15 cellular contexts compared by ENCODE assay signal in the genomic region with DNA sequence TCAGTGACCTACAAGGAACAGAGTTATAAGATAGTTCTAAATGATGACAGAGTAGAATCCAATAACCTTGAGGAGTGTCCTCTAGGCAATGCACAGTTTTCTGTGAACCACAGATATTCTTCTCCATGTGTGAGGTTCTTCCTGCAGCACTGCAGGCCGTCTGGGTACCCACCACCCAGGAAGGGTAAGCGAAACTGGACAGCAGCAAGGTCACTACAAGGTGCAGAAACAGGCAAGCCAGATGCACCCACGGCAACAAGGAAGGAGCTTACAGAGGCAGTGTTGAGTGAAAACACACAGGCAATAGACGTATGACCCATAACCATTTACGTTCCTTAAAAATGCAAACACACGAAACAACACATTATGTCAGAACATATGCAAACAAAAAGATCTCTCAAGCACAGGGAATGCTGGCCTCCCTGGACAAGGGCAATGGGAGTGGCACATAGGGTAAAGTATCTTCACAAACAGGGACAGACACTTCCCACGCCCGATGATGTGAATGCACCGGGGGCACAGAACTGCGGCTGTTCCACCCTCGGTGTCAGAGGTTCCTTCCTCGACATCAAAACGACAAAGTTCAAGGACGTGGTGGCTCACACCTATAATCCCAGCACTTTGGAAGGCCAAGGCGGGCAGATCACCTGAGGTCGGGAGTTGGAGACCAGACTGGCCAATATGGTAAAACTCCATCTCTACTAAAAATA.
A peak's percentile ranks its signal among the peaks of the same experiment; 100 is the strongest.
DNase-seq lines count a peak whose midpoint lies in the region; ATAC-seq and TF ChIP-seq lines count a peak whose summit lies in the region.
"Had no signal": no experiment of that assay in that cellular context is flagged by ENCODE, and none has a peak within 500 bp of the region (broad histone marks: within the 10 kb centered on the region; RNA-seq: fewer than 3 reads in every experiment).

No MANE protein-coding gene starts in this region.

- H3K4me1 Mint-ChIP-seq in activated naive CD8-positive, alpha-beta T cell treated with anti-CD3 and anti-CD28 coated beads, Interleukin-2, amount 10 ng/mL, durations not matched to agents 7 days and 5 days, result peaks cover 5% of the 10 kb centered on the region
- peaks cover 9% of the 10 kb centered on the region for H3K4me1 Mint-ChIP-seq in activated naive CD8-positive, alpha-beta T cell treated with anti-CD3 and anti-CD28 coated beads, Interleukin-2, amount 50 U/mL, for 24 hours
- peaks cover 2% of the 10 kb centered on the region for H3K4me1 Mint-ChIP-seq in endodermal cell
- peaks cover 11% of the 10 kb centered on the region for H3K4me1 Mint-ChIP-seq in CD4-positive, alpha-beta T cell (ENCODE audit: low read depth)

- H3K36me3 ChIP-seq in endodermal cell (ENCODE audit: control insufficient read depth, insufficient read depth, low read length) (no peaks in the 10 kb centered on the region), lower lobe of right lung (no peaks in the 10 kb centered on the region), suprapubic skin (no peaks in the 10 kb centered on the region)

- no peak for TF ChIP-seq POLR2A in suprapubic skin (IDR thresholded peaks at IDR 0.05)

- no peaks in the 10 kb centered on the region for H3K27me3 Mint-ChIP-seq in activated naive CD8-positive, alpha-beta T cell treated with anti-CD3 and anti-CD28 coated beads, Interleukin-2, amount 10 ng/mL, durations not matched to agents 7 days and 5 days
- no peaks in the 10 kb centered on the region for H3K27me3 Mint-ChIP-seq in activated naive CD8-positive, alpha-beta T cell treated with anti-CD3 and anti-CD28 coated beads, Interleukin-2, amount 50 U/mL, for 24 hours
- H3K27me3 Mint-ChIP-seq in endodermal cell (ENCODE audit: insufficient read depth), result no peaks in the 10 kb centered on the region
- H3K27me3 Mint-ChIP-seq in CD4-positive, alpha-beta T cell, result no peaks in the 10 kb centered on the region

- TF ChIP-seq EP300 in suprapubic skin (IDR thresholded peaks at IDR 0.05), result no peak

- no peak overlapping the region for H3K27ac Mint-ChIP-seq in activated naive CD8-positive, alpha-beta T cell treated with anti-CD3 and anti-CD28 coated beads, Interleukin-2, amount 10 ng/mL, durations not matched to agents 7 days and 5 days
- no peak overlapping the region for H3K27ac Mint-ChIP-seq in activated naive CD8-positive, alpha-beta T cell treated with anti-CD3 and anti-CD28 coated beads, Interleukin-2, amount 50 U/mL, for 24 hours
- no peak overlapping the region for H3K27ac Mint-ChIP-seq in endodermal cell
- H3K27ac Mint-ChIP-seq in CD4-positive, alpha-beta T cell, result no peak overlapping the region
- H3K27ac Mint-ChIP-seq: CD8-positive, alpha-beta T cell had no signal

- H3K27me3 ChIP-seq in endodermal cell (ENCODE audit: control insufficient read depth, insufficient read depth, low read length, poor library complexity, severe bottlenecking) (no peaks in the 10 kb centered on the region), lower lobe of right lung (ENCODE audit: low read depth) (no peaks in the 10 kb centered on the region), suprapubic skin (no peaks in the 10 kb centered on the region)
- H3K27me3 ChIP-seq in CD4-positive, alpha-beta T cell (ENCODE audit: control insufficient read depth, insufficient read depth, low read length), result no peaks in the 10 kb centered on the region

- CTCF ChIA-PET in CD4-positive, alpha-beta T cell (lab: Charles Lee), result no interaction called here

- intact Hi-C loops in lower lobe of right lung (cut with DNase I), result no loop called here
- intact Hi-C loops in CD4-positive, alpha-beta T cell (cut with DNase I, micrococcal nuclease), result no loop called here

- peak; percentile 21 for DNase-seq in activated naive CD8-positive, alpha-beta T cell treated with anti-CD3 and anti-CD28 coated beads, Interleukin-2, amount 10 ng/mL, durations not matched to agents 7 days and 5 days
- DNase-seq in activated naive CD8-positive, alpha-beta T cell treated with anti-CD3 and anti-CD28 coated beads, Interleukin-2, amount 50 U/mL, for 24 hours, result no peak
- DNase-seq in endodermal cell (peak; percentile 1), lower lobe of right lung (peak; percentile 7), suprapubic skin (ENCODE audit: low spot score in 2 of 2) (peak; percentile 16 to 54), NAMALWA (ENCODE audit: low spot score) (no peak)
- no peak for DNase-seq in CD4-positive, alpha-beta T cell
- DNase-seq: CD8-positive, alpha-beta T cell; DMS79 treated with DMSO at 0.1 percent for 48 hours; GDM1; NCI-H1436 treated with DMSO at 0.1 percent for 48 hours; NCI-H2081 treated with DMSO at 0.1 percent for 48 hours; NCI-H2227 treated with DMSO at 0.1 percent for 48 hours; RPMI8226 had no signal

- H3K9me3 Mint-ChIP-seq in activated naive CD8-positive, alpha-beta T cell treated with anti-CD3 and anti-CD28 coated beads, Interleukin-2, amount 10 ng/mL, durations not matched to agents 7 days and 5 days, result no peaks in the 10 kb centered on the region
- no peaks in the 10 kb centered on the region for H3K9me3 Mint-ChIP-seq in activated naive CD8-positive, alpha-beta T cell treated with anti-CD3 and anti-CD28 coated beads, Interleukin-2, amount 50 U/mL, for 24 hours
- no peaks in the 10 kb centered on the region for H3K9me3 Mint-ChIP-seq in endodermal cell
- H3K9me3 Mint-ChIP-seq in CD4-positive, alpha-beta T cell, result no peaks in the 10 kb centered on the region
- H3K9me3 Mint-ChIP-seq: CD8-positive, alpha-beta T cell had no signal

- H3K9me3 ChIP-seq in endodermal cell (ENCODE audit: control insufficient read depth, low read length) (no peaks in the 10 kb centered on the region), lower lobe of right lung (no peaks in the 10 kb centered on the region), suprapubic skin (no peaks in the 10 kb centered on the region)
- no peaks in the 10 kb centered on the region for H3K9me3 ChIP-seq in CD4-positive, alpha-beta T cell (ENCODE audit: control insufficient read depth, low read length)

- H3K9ac ChIP-seq in endodermal cell (ENCODE audit: extremely low read depth, low read length, poor library complexity, severe bottlenecking), result no peak overlapping the region

- no peak for ATAC-seq in activated naive CD8-positive, alpha-beta T cell treated with anti-CD3 and anti-CD28 coated beads, Interleukin-2, amount 10 ng/mL, durations not matched to agents 7 days and 5 days (ENCODE audit: low read depth)
- ATAC-seq in activated naive CD8-positive, alpha-beta T cell treated with anti-CD3 and anti-CD28 coated beads, Interleukin-2, amount 50 U/mL, for 24 hours, result no peak
- ATAC-seq in lower lobe of right lung, result no peak
- no peak for ATAC-seq in CD4-positive, alpha-beta T cell (ENCODE audit: poor library complexity)
- no peak for ATAC-seq in HG02588 (IDR thresholded peaks at IDR 0.05; ENCODE audit: unreplicated experiment)
- ATAC-seq: CD8-positive, alpha-beta T cell had no signal

- H3K27ac ChIP-seq in endodermal cell (ENCODE audit: low read depth, low read length), result no peak overlapping the region
- no peak overlapping the region for H3K27ac ChIP-seq in lower lobe of right lung
- no peak overlapping the region for H3K27ac ChIP-seq in suprapubic skin
- H3K27ac ChIP-seq in CD4-positive, alpha-beta T cell (ENCODE audit: low read depth, low read length), result no peak overlapping the region

- H3K4me3 ChIP-seq in endodermal cell (ENCODE audit: low read length) (no peak overlapping the region), lower lobe of right lung (no peak overlapping the region), suprapubic skin (no peak overlapping the region)

- no peak for TF ChIP-seq CTCF in endodermal cell (conservative IDR thresholded peaks at IDR 0.05)
- no peak for TF ChIP-seq CTCF in lower lobe of right lung (IDR thresholded peaks at IDR 0.05)
- no peak for TF ChIP-seq CTCF in suprapubic skin (IDR thresholded peaks at IDR 0.05)
- no peak for TF ChIP-seq CTCF in CD4-positive, alpha-beta T cell (IDR thresholded peaks at IDR 0.05)

- no peaks in the 10 kb centered on the region for H3K36me3 Mint-ChIP-seq in activated naive CD8-positive, alpha-beta T cell treated with anti-CD3 and anti-CD28 coated beads, Interleukin-2, amount 10 ng/mL, durations not matched to agents 7 days and 5 days
- no peaks in the 10 kb centered on the region for H3K36me3 Mint-ChIP-seq in activated naive CD8-positive, alpha-beta T cell treated with anti-CD3 and anti-CD28 coated beads, Interleukin-2, amount 50 U/mL, for 24 hours (ENCODE audit: low read depth)
- H3K36me3 Mint-ChIP-seq in endodermal cell (ENCODE audit: low read depth), result no peaks in the 10 kb centered on the region
- no peaks in the 10 kb centered on the region for H3K36me3 Mint-ChIP-seq in CD4-positive, alpha-beta T cell (ENCODE audit: low read depth)
- H3K36me3 Mint-ChIP-seq: CD8-positive, alpha-beta T cell had no signal

- no peaks in the 10 kb centered on the region for H3K4me1 ChIP-seq in endodermal cell (ENCODE audit: control insufficient read depth, insufficient read depth, low read length)
- no peaks in the 10 kb centered on the region for H3K4me1 ChIP-seq in lower lobe of right lung
- no peaks in the 10 kb centered on the region for H3K4me1 ChIP-seq in suprapubic skin

- no peak overlapping the region for H3K4me3 Mint-ChIP-seq in activated naive CD8-positive, alpha-beta T cell treated with anti-CD3 and anti-CD28 coated beads, Interleukin-2, amount 10 ng/mL, durations not matched to agents 7 days and 5 days
- H3K4me3 Mint-ChIP-seq in activated naive CD8-positive, alpha-beta T cell treated with anti-CD3 and anti-CD28 coated beads, Interleukin-2, amount 50 U/mL, for 24 hours, result no peak overlapping the region
- no peak overlapping the region for H3K4me3 Mint-ChIP-seq in endodermal cell
- H3K4me3 Mint-ChIP-seq in CD4-positive, alpha-beta T cell, result no peak overlapping the region
- H3K4me3 Mint-ChIP-seq: CD8-positive, alpha-beta T cell had no signal

- 93 to 94% methylated on average over 7 to 16 of the region's 16 CpGs for WGBS in endodermal cell (ENCODE audit: insufficient coverage in 1 of 2, insufficient read length in 1 of 2), 2 experiments
- 91% methylated on average over 16 of the region's 16 CpGs for WGBS in suprapubic skin

- POLR2A ChIA-PET in activated naive CD8-positive, alpha-beta T cell treated with anti-CD3 and anti-CD28 coated beads, Interleukin-2, amount 10 ng/mL, durations not matched to agents 7 days and 5 days (lab: Charles Lee), result no interaction called here
- POLR2A ChIA-PET in CD4-positive, alpha-beta T cell (lab: Charles Lee), result no interaction called here

Comparison
In these comparisons a context has a peak if more than half of its experiments do, and no peak if none do; other contexts are left out.
1. DNase-seq: peak in activated naive CD8-positive, alpha-beta T cell treated with anti-CD3 and anti-CD28 coated beads, Interleukin-2, amount 10 ng/mL, durations not matched to agents 7 days and 5 days (single experiment), endodermal cell (single experiment), lower lobe of right lung (single experiment) and suprapubic skin (2 of 2); none in activated naive CD8-positive, alpha-beta T cell treated with anti-CD3 and anti-CD28 coated beads, Interleukin-2, amount 50 U/mL, for 24 hours (single experiment), CD4-positive, alpha-beta T cell (0 of 10) and NAMALWA (single experiment).